11 cellular contexts compared by ENCODE assay signal in the genomic region with DNA sequence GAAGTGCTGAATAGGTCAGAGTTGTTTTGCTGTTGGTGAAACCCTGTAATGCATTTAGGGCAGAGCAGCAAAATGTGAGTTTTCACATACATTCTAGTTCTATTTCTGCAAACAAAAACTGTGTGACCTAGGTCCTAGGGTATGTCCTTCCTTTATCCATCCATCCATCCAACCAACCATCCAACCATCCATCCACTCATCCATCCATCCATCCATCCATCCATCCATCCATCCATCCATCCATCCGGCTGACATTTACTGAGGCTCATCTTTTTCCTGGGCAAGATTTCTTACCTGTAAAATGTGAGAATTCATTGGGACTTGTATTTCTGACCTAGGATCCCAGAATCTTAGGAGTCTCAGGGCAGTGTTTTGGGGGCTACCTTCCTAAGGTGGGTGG. TPM values are rescaled to one million over a fixed set of nuclear protein-coding genes. Genes with fewer than 3 reads are reported as not detected.
"Had no signal": no experiment of that assay in that cellular context is flagged by ENCODE, and none has a peak within 500 bp of the region (broad histone marks: within the 10 kb centered on the region; RNA-seq: fewer than 3 reads in every experiment).

No MANE protein-coding gene starts in this region.

- H3K27ac Mint-ChIP-seq: GM23338, H9, HFFc6, IgD-negative memory B cell had no signal

- H3K4me2 ChIP-seq: GM23338 had no signal

- H3K27ac ChIP-seq: HL-60 had no signal

- DNase-seq: HCEC 1CT, HFFc6, KG1 had no signal

- FAIRE-seq: H1, H54, HepG2 had no signal

- H3K4me3 ChIP-seq: GM23338 had no signal

- H3K36me3 Mint-ChIP-seq: IgD-negative memory B cell had no signal

- H3K9me3 Mint-ChIP-seq: GM23338, H9, HFFc6 had no signal

- H3K4me3 Mint-ChIP-seq: GM23338, H9, HFFc6, IgD-negative memory B cell had no signal

- ATAC-seq: HepG2 had no signal

RNA-seq across cellular contexts. Expression of gene PNPLA1, which starts 14.5 kb away (rescaled TPM):
- total RNA-seq: GM23338, H1, HepG2, HFFc6 had no signal
- polyA plus RNA-seq: GM23338, H1, HepG2 had no signal

RNA-seq across cellular contexts. Expression of gene BNIP5, which starts 52.3 kb away (rescaled TPM):
- total RNA-seq: GM23338, H1, H9, HepG2, HFFc6, HT1080 had no signal
- polyA plus RNA-seq: GM23338, H1, HepG2, IgD-negative memory B cell had no signal
